Comparison of ENCODE assay signal across 9 cellular contexts in the genomic region with DNA sequence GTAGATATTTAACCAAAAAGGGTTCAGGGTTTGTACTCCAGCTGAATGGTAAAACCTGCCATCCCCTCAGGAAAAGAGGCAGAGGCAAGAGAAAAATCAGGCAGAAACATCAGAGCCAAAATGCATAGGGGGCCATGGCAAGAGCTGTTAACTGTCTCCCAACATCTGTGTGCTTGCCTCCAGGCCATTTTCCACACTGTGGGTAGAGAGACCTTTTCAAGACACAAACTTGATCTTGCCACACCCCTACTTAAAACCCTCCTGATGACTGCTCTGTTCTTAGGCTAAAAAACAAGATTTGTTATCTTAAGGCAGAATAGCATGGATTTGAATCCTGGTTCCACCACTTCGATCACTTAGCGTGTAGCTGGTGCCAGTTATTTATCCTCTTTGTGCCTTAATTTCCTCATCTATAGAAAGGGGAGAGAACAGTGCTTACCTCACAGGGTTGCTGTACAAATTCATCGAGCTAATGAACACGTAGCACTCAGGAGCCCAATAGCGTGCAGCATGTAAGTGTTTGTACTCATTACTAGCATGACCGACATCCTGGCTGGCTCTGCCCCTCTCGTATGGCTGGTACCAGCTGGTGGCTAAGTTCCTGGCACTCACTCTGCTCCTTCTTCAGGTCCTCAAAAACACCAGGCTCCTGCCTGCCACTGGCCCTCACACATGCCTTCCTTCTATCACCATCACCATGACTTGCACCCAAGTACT. TPM values are rescaled to one million over a fixed set of nuclear protein-coding genes. Genes with fewer than 3 reads are reported as not detected.
DNase-seq lines count a peak whose midpoint lies in the region; ATAC-seq and TF ChIP-seq lines count a peak whose summit lies in the region.
"Had no signal": no experiment of that assay in that cellular context is flagged by ENCODE, and none has a peak within 500 bp of the region (broad histone marks: within the 10 kb centered on the region; RNA-seq: fewer than 3 reads in every experiment).

No MANE protein-coding gene starts in this region.

- no peak for ATAC-seq in gastroesophageal sphincter
- peak; percentile 25 for ATAC-seq in stimulated activated naive CD8-positive, alpha-beta T cell treated with anti-CD3 and anti-CD28 coated beads, Interleukin-15, Interleukin-2, amounts not matched to agents 100 U/mL and 50 U/mL, for 24 hours

- H3K27me3 ChIP-seq in OCI-LY3 (ENCODE audit: low read depth, low read length): no peaks in the 10 kb centered on the region
- H3K27me3 ChIP-seq in gastroesophageal sphincter: no peaks in the 10 kb centered on the region
- H3K27me3 ChIP-seq in SJCRH30: no peaks in the 10 kb centered on the region

- TF ChIP-seq EP300 in gastroesophageal sphincter (IDR thresholded peaks at IDR 0.05): no peak

- no peak overlapping the region for H3K9ac ChIP-seq in OCI-LY3 (ENCODE audit: low read length)

- no peak for TF ChIP-seq POLR2A in gastroesophageal sphincter (IDR thresholded peaks at IDR 0.05)

- H3K4me3 Mint-ChIP-seq in T-helper 2 cell treated with Interferon-gamma antibody and Interleukin-4, amounts not matched to agents 5 μg/mL and 100 μg/mL, for 36 hours: no peak overlapping the region

- H3K27me3 Mint-ChIP-seq in T-helper 2 cell treated with Interferon-gamma antibody and Interleukin-4, amounts not matched to agents 5 μg/mL and 100 μg/mL, for 36 hours (ENCODE audit: low read depth): no peaks in the 10 kb centered on the region

- H4K20me1 ChIP-seq in OCI-LY3 (ENCODE audit: insufficient read depth, low read length): peaks cover 97% of the 10 kb centered on the region

- peaks cover 49% of the 10 kb centered on the region for H3K36me3 ChIP-seq in OCI-LY3 (replicated peaks; ENCODE audit: low read depth, low read length)
- H3K36me3 ChIP-seq in gastroesophageal sphincter: no peaks in the 10 kb centered on the region
- H3K36me3 ChIP-seq in SJCRH30: no peaks in the 10 kb centered on the region

- H3K27ac Mint-ChIP-seq in T-helper 2 cell treated with Interferon-gamma antibody and Interleukin-4, amounts not matched to agents 5 μg/mL and 100 μg/mL, for 36 hours: peak overlapping the region; percentile 36

- WGBS in gastroesophageal sphincter (ENCODE audit: low coverage in 1 of 2), 2 donors: 81 to 92% methylated on average over 2 to 6 of the region's 7 CpGs

- peaks cover 23% of the 10 kb centered on the region for H3K36me3 Mint-ChIP-seq in T-helper 2 cell treated with Interferon-gamma antibody and Interleukin-4, amounts not matched to agents 5 μg/mL and 100 μg/mL, for 36 hours (ENCODE audit: low read depth)

- peaks cover 56% of the 10 kb centered on the region for H3K4me1 Mint-ChIP-seq in T-helper 2 cell treated with Interferon-gamma antibody and Interleukin-4, amounts not matched to agents 5 μg/mL and 100 μg/mL, for 36 hours (ENCODE audit: low read depth)

- H3K4me1 ChIP-seq in OCI-LY3 (ENCODE audit: low read length): peaks cover 70% of the 10 kb centered on the region
- peaks cover 4 to 91% (median 33%) of the 10 kb centered on the region in 3 donors for H3K4me1 ChIP-seq in gastroesophageal sphincter
- H3K4me1 ChIP-seq in SJCRH30: no peaks in the 10 kb centered on the region

- H3K79me2 ChIP-seq in OCI-LY3 (ENCODE audit: low read length): peaks cover 99% of the 10 kb centered on the region

- H3K9me3 ChIP-seq in OCI-LY3 (ENCODE audit: insufficient read depth, low read length): no peaks in the 10 kb centered on the region
- no peaks in the 10 kb centered on the region for H3K9me3 ChIP-seq in gastroesophageal sphincter
- H3K9me3 ChIP-seq in SJCRH30 (replicated peaks): 0 out of 2 replicates have a peak, but pooled peaks cover 5% of the 10 kb centered on the region

- DNase-seq in T-helper 2 cell treated with Interferon-gamma antibody and Interleukin-4, amounts not matched to agents 5 μg/mL and 100 μg/mL, for 36 hours (ENCODE audit: low spot score): no peak
- DNase-seq in T-helper 2 cell (no peak), GM10248 (ENCODE audit: extremely low spot score) (no peak), Ammon's horn (ENCODE audit: low spot score) (no peak), SJCRH30 (no peak)
- no peak for DNase-seq in stimulated activated naive CD8-positive, alpha-beta T cell treated with anti-CD3 and anti-CD28 coated beads, Interleukin-15, Interleukin-2, amounts not matched to agents 100 U/mL and 50 U/mL, for 24 hours
- DNase-seq: HCEC 1CT had no signal

- no peaks in the 10 kb centered on the region for H3K9me3 Mint-ChIP-seq in T-helper 2 cell treated with Interferon-gamma antibody and Interleukin-4, amounts not matched to agents 5 μg/mL and 100 μg/mL, for 36 hours

- POLR2A ChIA-PET in GM10248 (lab: Yijun Ruan, JAX): interaction anchor here (0.5 kb wide), 1 partner anchor 19 kb away, joined by 6 read pairs; no protein-coding TSS in a partner anchor

- H3K27ac ChIP-seq in OCI-LY3 (ENCODE audit: low read length) (peak overlapping the region; percentile 47; the same call in 1 of the 2 replicates), gastroesophageal sphincter (peak overlapping the region in 3 of 4 donors; percentile 41 to 66 (median 49)), SJCRH30 (no peak overlapping the region)

- CTCF ChIA-PET in GM10248 (lab: Yijun Ruan, JAX): interaction anchor here (0.8 to 1.9 kb wide), 6 partner anchors 14 to 44 kb away, joined by 3 to 8 read pairs (median 4); partner anchors contain the start of gene STAT3

- peak overlapping the region; percentile 48 for H3K4me2 ChIP-seq in OCI-LY3 (ENCODE audit: low read length)

- no peak overlapping the region for H2AFZ ChIP-seq in OCI-LY3 (ENCODE audit: low read depth, low read length)

- no peak for TF ChIP-seq CTCF in OCI-LY3 (IDR thresholded peaks at IDR 0.05; ENCODE audit: low read depth, low read length)
- no peak for TF ChIP-seq CTCF in gastroesophageal sphincter (IDR thresholded peaks at IDR 0.05)
- no peak for TF ChIP-seq CTCF in GM10248 (IDR thresholded peaks at IDR 0.05; ENCODE audit: control extremely low read depth, extremely low read depth, low read depth, missing control alignments)

- H3K4me3 ChIP-seq in OCI-LY3 (ENCODE audit: low read length) (no peak overlapping the region), gastroesophageal sphincter (no peak overlapping the region), SJCRH30 (no peak overlapping the region)

RNA-seq across cellular contexts. Expression of gene STAT3, which starts 25.8 kb away (rescaled TPM):
- total RNA-seq in gastroesophageal sphincter: 100 to 1,000 TPM; 146 to 253 (median 205) TPM
- 107 and 113 TPM in 2 replicates for total RNA-seq in SJCRH30 (2014; rRNA removed; shearing (Covaris generic))
